In genomic region chr10:32055478-32056135, GRCh38 we compare ENCODE assay signal across 8 cellular contexts. TPM values are rescaled to one million over a fixed set of nuclear protein-coding genes. Genes with fewer than 3 reads are reported as not detected.
DNase-seq lines count a peak whose midpoint lies in the region; ATAC-seq and TF ChIP-seq lines count a peak whose summit lies in the region.

No MANE protein-coding gene starts in this region.

- H3K27me3 ChIP-seq in Peyer's patch, result no peaks in the 10 kb centered on the region
- no peaks in the 10 kb centered on the region for H3K27me3 ChIP-seq in neural progenitor cell

- H3K9me3 ChIP-seq in Peyer's patch (no peaks in the 10 kb centered on the region), neural progenitor cell (ENCODE audit: low read depth) (no peaks in the 10 kb centered on the region)

- peak overlapping the region; percentile 81 for H3K9ac ChIP-seq in neural progenitor cell

- H3K27me3 Mint-ChIP-seq in neural progenitor cell (ENCODE audit: insufficient read depth, low read depth), result no peaks in the 10 kb centered on the region

- peak overlapping the region; percentile 90 for H3K27ac Mint-ChIP-seq in neural progenitor cell

- H3K36me3 ChIP-seq in Peyer's patch (no peaks in the 10 kb centered on the region), neural progenitor cell (no peaks in the 10 kb centered on the region)

- peak overlapping the region; percentile 99 for H3K4me3 Mint-ChIP-seq in neural progenitor cell

- peaks cover 56% of the 10 kb centered on the region for H3K79me2 ChIP-seq in neural progenitor cell (ENCODE audit: low read depth)

- TF ChIP-seq POLR2A in Peyer's patch (IDR thresholded peaks at IDR 0.05), result peak in 1 of 2 donors; percentile 49

- H2AFZ ChIP-seq in neural progenitor cell (replicated peaks), result peak overlapping the region; percentile 66

- TF ChIP-seq CTCF in Peyer's patch (IDR thresholded peaks at IDR 0.05) (peak in 2 of 6 experiments; percentile 17 to 21), foreskin fibroblast (IDR thresholded peaks at IDR 0.05; ENCODE audit: low read depth, low read length) (no peak), neural progenitor cell (IDR thresholded peaks at IDR 0.05) (no peak)

- ATAC-seq in GM19395 (IDR thresholded peaks at IDR 0.05; ENCODE audit: unreplicated experiment), result peak; percentile 59
- ATAC-seq in HG03469 (IDR thresholded peaks at IDR 0.05; ENCODE audit: unreplicated experiment), result peak; percentile 25

- DNase-seq in CMK (ENCODE audit: low read depth), result peak; percentile 70
- peak; percentile 61 to 79 (median 79) for DNase-seq in Peyer's patch
- peak; percentile 45 for DNase-seq in activated gamma-delta T cell (lab: John Stamatoyannopoulos, UW)
- DNase-seq in foreskin fibroblast, result peak; percentile 29 to 72
- DNase-seq in neural progenitor cell (ENCODE audit: low spot score), result peak; percentile 80
- peak in 41 of 49 donors; percentile 45 to 94 (median 71) for DNase-seq in substantia nigra (lab: John Stamatoyannopoulos, UW)

- H3K9me3 Mint-ChIP-seq in neural progenitor cell, result no peaks in the 10 kb centered on the region

- peak overlapping the region; percentile 90 for H3K4me2 ChIP-seq in neural progenitor cell

- H3F3A ChIP-seq in neural progenitor cell (ENCODE audit: low read depth), result no peaks in the 10 kb centered on the region

- H3K4me3 ChIP-seq in Peyer's patch (peak overlapping the region; percentile 84 to 98 (median 94)), foreskin fibroblast (ENCODE audit: low read depth in 1 of 2, low read length in 2 of 2) (peak overlapping the region; percentile 87 to 97), neural progenitor cell (peak overlapping the region; percentile 89)

- H3K4me1 ChIP-seq in Peyer's patch (peaks cover 0 to 39% (median 7%) of the 10 kb centered on the region in 4 donors), neural progenitor cell (peaks cover 35% of the 10 kb centered on the region)

- H3K4me1 Mint-ChIP-seq in neural progenitor cell, result peaks cover 33% of the 10 kb centered on the region

- H3K27ac ChIP-seq in Peyer's patch, result peak overlapping the region; percentile 96 to 99 (median 98)
- peak overlapping the region; percentile 76 for H3K27ac ChIP-seq in neural progenitor cell
- peak overlapping the region; percentile 94 for H3K27ac ChIP-seq in substantia nigra (ENCODE audit: low read depth, low read length, poor library complexity, severe bottlenecking)

- H4K20me1 ChIP-seq in neural progenitor cell (ENCODE audit: low read depth), result peaks cover 51% of the 10 kb centered on the region

- H3K36me3 Mint-ChIP-seq in neural progenitor cell, result peaks cover 5% of the 10 kb centered on the region

RNA-seq across cellular contexts. Expression of gene KIF5B, which starts 0.6 kb away (rescaled TPM):
- total RNA-seq in Peyer's patch, result 100 to 1,000 TPM in 1 of 4 donors, 10 to 100 TPM in 3; 69.1 to 124 (median 83.9) TPM
- 90.3 and 131 TPM in 2 replicates for total RNA-seq in neural progenitor cell (ENCODE audit: low replicate concordance)

Comparison
In these comparisons a context has a peak if more than half of its experiments do, and no peak if none do; other contexts are left out.
1. Peak in every context shown above with its lines: DNase-seq, ATAC-seq, H3K4me3 ChIP-seq and H3K27ac ChIP-seq.